ENCODE assay signal across 8 cellular contexts in genomic region chr17:18040287-18040858, GRCh38. TPM values are rescaled to one million over a fixed set of nuclear protein-coding genes. Genes with fewer than 3 reads are reported as not detected.
A peak's percentile ranks its signal among the peaks of the same experiment; 100 is the strongest.
DNase-seq lines count a peak whose midpoint lies in the region; ATAC-seq lines count a peak whose summit lies in the region.

No MANE protein-coding gene starts in this region.

- H3K27ac ChIP-seq in thymus (ENCODE audit: low read depth), result no peak overlapping the region

- no peaks in the 10 kb centered on the region for H3K9me3 Mint-ChIP-seq in activated CD8-positive, alpha-beta memory T cell treated with anti-CD3 and anti-CD28 coated beads, Interleukin-2, amount 10 ng/mL, durations not matched to agents 7 days and 5 days (ENCODE audit: low read depth)
- no peaks in the 10 kb centered on the region for H3K9me3 Mint-ChIP-seq in activated naive CD8-positive, alpha-beta T cell treated with anti-CD3 and anti-CD28 coated beads, Interleukin-2, amount 10 ng/mL, durations not matched to agents 7 days and 5 days

- H3K4me1 ChIP-seq in thymus (ENCODE audit: control insufficient read depth, insufficient read depth, low read length), result peaks cover 21% of the 10 kb centered on the region

- H3K27ac Mint-ChIP-seq in activated CD8-positive, alpha-beta memory T cell treated with anti-CD3 and anti-CD28 coated beads, Interleukin-2, amount 10 ng/mL, durations not matched to agents 7 days and 5 days, result peak overlapping the region; percentile 84
- peak overlapping the region; percentile 85 for H3K27ac Mint-ChIP-seq in activated naive CD8-positive, alpha-beta T cell treated with anti-CD3 and anti-CD28 coated beads, Interleukin-2, amount 10 ng/mL, durations not matched to agents 7 days and 5 days

- no peak for DNase-seq in activated CD8-positive, alpha-beta memory T cell treated with anti-CD3 and anti-CD28 coated beads, Interleukin-2, amount 10 ng/mL, durations not matched to agents 7 days and 5 days
- no peak for DNase-seq in activated CD8-positive, alpha-beta memory T cell treated with anti-CD3 and anti-CD28 coated beads, Interleukin-2, amount 50 U/mL, for 48 hours
- no peak for DNase-seq in activated naive CD8-positive, alpha-beta T cell treated with anti-CD3 and anti-CD28 coated beads, Interleukin-2, amount 10 ng/mL, durations not matched to agents 7 days and 5 days
- DNase-seq in kidney tubule cell (ENCODE audit: low spot score) (peak; percentile 23), cerebellum (ENCODE audit: low spot score) (no peak), NCI-H2196 treated with DMSO at 0.1 percent for 48 hours (lab: John Stamatoyannopoulos, UW; ENCODE audit: unreplicated experiment) (no peak)

- peaks cover 56% of the 10 kb centered on the region for H3K4me1 Mint-ChIP-seq in activated CD8-positive, alpha-beta memory T cell treated with anti-CD3 and anti-CD28 coated beads, Interleukin-2, amount 10 ng/mL, durations not matched to agents 7 days and 5 days
- peaks cover 33% of the 10 kb centered on the region for H3K4me1 Mint-ChIP-seq in activated naive CD8-positive, alpha-beta T cell treated with anti-CD3 and anti-CD28 coated beads, Interleukin-2, amount 10 ng/mL, durations not matched to agents 7 days and 5 days

- no peaks in the 10 kb centered on the region for H3K9me3 ChIP-seq in thymus (ENCODE audit: control insufficient read depth)

- H3K4me3 Mint-ChIP-seq in activated CD8-positive, alpha-beta memory T cell treated with anti-CD3 and anti-CD28 coated beads, Interleukin-2, amount 10 ng/mL, durations not matched to agents 7 days and 5 days, result peak overlapping the region; percentile 90
- H3K4me3 Mint-ChIP-seq in activated naive CD8-positive, alpha-beta T cell treated with anti-CD3 and anti-CD28 coated beads, Interleukin-2, amount 10 ng/mL, durations not matched to agents 7 days and 5 days, result peak overlapping the region; percentile 91

- CTCF ChIA-PET in activated CD8-positive, alpha-beta memory T cell treated with anti-CD3 and anti-CD28 coated beads, Interleukin-2, amount 10 ng/mL, durations not matched to agents 7 days and 5 days (lab: Charles Lee), result interaction anchor here (0.7 to 1.5 kb wide), 2 partner anchors 16 to 24 kb away, joined by 3 to 5 read pairs; no protein-coding TSS in a partner anchor

- POLR2A ChIA-PET in activated naive CD8-positive, alpha-beta T cell treated with anti-CD3 and anti-CD28 coated beads, Interleukin-2, amount 10 ng/mL, durations not matched to agents 7 days and 5 days (lab: Charles Lee), result interaction anchor here (0.6 kb wide), 1 partner anchor 9 kb away, joined by 3 read pairs; no protein-coding TSS in a partner anchor

- no peaks in the 10 kb centered on the region for H3K27me3 Mint-ChIP-seq in activated CD8-positive, alpha-beta memory T cell treated with anti-CD3 and anti-CD28 coated beads, Interleukin-2, amount 10 ng/mL, durations not matched to agents 7 days and 5 days
- no peaks in the 10 kb centered on the region for H3K27me3 Mint-ChIP-seq in activated naive CD8-positive, alpha-beta T cell treated with anti-CD3 and anti-CD28 coated beads, Interleukin-2, amount 10 ng/mL, durations not matched to agents 7 days and 5 days

- WGBS in thymus, result 49% methylated on average over 6 of the region's 6 CpGs

- peaks cover 2% of the 10 kb centered on the region for H3K36me3 Mint-ChIP-seq in activated CD8-positive, alpha-beta memory T cell treated with anti-CD3 and anti-CD28 coated beads, Interleukin-2, amount 10 ng/mL, durations not matched to agents 7 days and 5 days
- peaks cover 4% of the 10 kb centered on the region for H3K36me3 Mint-ChIP-seq in activated naive CD8-positive, alpha-beta T cell treated with anti-CD3 and anti-CD28 coated beads, Interleukin-2, amount 10 ng/mL, durations not matched to agents 7 days and 5 days

- no peak for ATAC-seq in activated CD8-positive, alpha-beta memory T cell treated with anti-CD3 and anti-CD28 coated beads, Interleukin-2, amount 10 ng/mL, durations not matched to agents 7 days and 5 days
- no peak for ATAC-seq in activated naive CD8-positive, alpha-beta T cell treated with anti-CD3 and anti-CD28 coated beads, Interleukin-2, amount 10 ng/mL, durations not matched to agents 7 days and 5 days (ENCODE audit: low read depth)
- ATAC-seq in GM21515 (IDR thresholded peaks at IDR 0.05; ENCODE audit: unreplicated experiment), result no peak

- H3K4me3 ChIP-seq in thymus (ENCODE audit: low read length), result peak overlapping the region; percentile 89

- no peaks in the 10 kb centered on the region for H3K27me3 ChIP-seq in thymus (ENCODE audit: control insufficient read depth, insufficient read depth)

- H3K36me3 ChIP-seq in thymus (ENCODE audit: control insufficient read depth, insufficient read depth), result peaks cover 5% of the 10 kb centered on the region

RNA-seq across cellular contexts. Expression of gene GID4, which starts 1.2 kb away (rescaled TPM):
- total RNA-seq in activated CD8-positive, alpha-beta memory T cell treated with anti-CD3 and anti-CD28 coated beads, Interleukin-2, amount 10 ng/mL, durations not matched to agents 7 days and 5 days, result 10 to 100 TPM in 1 of 2 experiments, 1 to 10 TPM in 1; 8.7 to 11.0 TPM
- 10 to 100 TPM in 1 of 2 experiments, 1 to 10 TPM in 1; 9.4 to 10.6 TPM for total RNA-seq in activated naive CD8-positive, alpha-beta T cell treated with anti-CD3 and anti-CD28 coated beads, Interleukin-2, amount 10 ng/mL, durations not matched to agents 7 days and 5 days
- polyA plus RNA-seq in thymus, result 6.0 TPM
- total RNA-seq in cerebellum, result 8.6 TPM

RNA-seq across cellular contexts. Expression of gene ATPAF2, which starts 1.4 kb away (rescaled TPM):
- 10 to 100 TPM; 32.1 to 33.4 TPM for total RNA-seq in activated CD8-positive, alpha-beta memory T cell treated with anti-CD3 and anti-CD28 coated beads, Interleukin-2, amount 10 ng/mL, durations not matched to agents 7 days and 5 days
- total RNA-seq in activated naive CD8-positive, alpha-beta T cell treated with anti-CD3 and anti-CD28 coated beads, Interleukin-2, amount 10 ng/mL, durations not matched to agents 7 days and 5 days, result 10 to 100 TPM; 22.9 to 29.9 TPM
- polyA plus RNA-seq in thymus, result 23.1 TPM
- total RNA-seq in cerebellum, result 38.5 TPM

RNA-seq across cellular contexts. Expression of gene DRG2, which starts 47.4 kb away (rescaled TPM):
- 10 to 100 TPM; 54.5 to 57.0 TPM for total RNA-seq in activated CD8-positive, alpha-beta memory T cell treated with anti-CD3 and anti-CD28 coated beads, Interleukin-2, amount 10 ng/mL, durations not matched to agents 7 days and 5 days
- 10 to 100 TPM; 43.6 to 53.2 TPM for total RNA-seq in activated naive CD8-positive, alpha-beta T cell treated with anti-CD3 and anti-CD28 coated beads, Interleukin-2, amount 10 ng/mL, durations not matched to agents 7 days and 5 days
- polyA plus RNA-seq in thymus, result 46.4 TPM
- total RNA-seq in cerebellum, result 20.0 TPM
